1 cellular context compared by ENCODE assay signal in the genomic region with DNA sequence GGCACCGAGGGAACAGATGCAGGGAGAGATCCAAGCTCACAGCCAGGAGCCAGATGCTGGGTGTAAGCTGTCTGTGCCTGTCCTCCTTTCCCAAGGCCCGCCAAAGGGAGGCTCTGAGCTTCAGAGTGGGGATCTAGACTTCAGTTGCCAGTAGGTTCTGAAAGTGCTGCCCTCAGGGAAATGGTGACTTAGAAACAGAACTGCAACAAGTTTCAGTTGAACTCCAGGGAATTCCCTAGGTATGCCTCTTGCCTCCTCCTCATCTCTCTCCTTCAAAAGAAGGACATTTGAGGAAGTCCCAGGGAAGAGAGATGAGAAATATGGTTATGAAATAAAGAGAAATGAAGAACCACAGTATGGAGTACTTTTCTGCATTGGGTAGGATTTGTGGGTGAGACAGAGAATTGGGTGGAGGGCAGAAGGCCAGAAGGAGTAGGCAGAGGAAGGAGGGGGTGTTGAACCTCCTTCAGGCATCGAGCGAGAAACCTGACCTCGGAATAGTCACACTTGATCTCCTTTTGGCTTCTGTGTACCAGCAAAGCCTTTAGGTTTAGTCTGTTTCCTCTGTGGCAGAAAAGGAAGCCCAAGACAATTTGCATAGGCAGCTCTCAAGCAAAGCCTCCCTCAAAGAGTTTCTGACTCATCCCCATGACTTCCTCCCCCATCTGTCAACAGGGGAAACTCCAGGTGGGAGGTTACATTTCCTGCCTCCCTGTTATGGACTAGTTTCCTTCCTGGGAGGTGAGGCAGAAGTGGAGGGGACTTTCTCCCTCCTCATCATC.
TF ChIP-seq lines count a peak whose summit lies in the region.

No MANE protein-coding gene starts in this region.

TF ChIP-seq in WTC11, 78 proteins besides CTCF, POLR2A, EP300 and RAD21 (continued from another document):
- TF ChIP-seq, protein P1, sequence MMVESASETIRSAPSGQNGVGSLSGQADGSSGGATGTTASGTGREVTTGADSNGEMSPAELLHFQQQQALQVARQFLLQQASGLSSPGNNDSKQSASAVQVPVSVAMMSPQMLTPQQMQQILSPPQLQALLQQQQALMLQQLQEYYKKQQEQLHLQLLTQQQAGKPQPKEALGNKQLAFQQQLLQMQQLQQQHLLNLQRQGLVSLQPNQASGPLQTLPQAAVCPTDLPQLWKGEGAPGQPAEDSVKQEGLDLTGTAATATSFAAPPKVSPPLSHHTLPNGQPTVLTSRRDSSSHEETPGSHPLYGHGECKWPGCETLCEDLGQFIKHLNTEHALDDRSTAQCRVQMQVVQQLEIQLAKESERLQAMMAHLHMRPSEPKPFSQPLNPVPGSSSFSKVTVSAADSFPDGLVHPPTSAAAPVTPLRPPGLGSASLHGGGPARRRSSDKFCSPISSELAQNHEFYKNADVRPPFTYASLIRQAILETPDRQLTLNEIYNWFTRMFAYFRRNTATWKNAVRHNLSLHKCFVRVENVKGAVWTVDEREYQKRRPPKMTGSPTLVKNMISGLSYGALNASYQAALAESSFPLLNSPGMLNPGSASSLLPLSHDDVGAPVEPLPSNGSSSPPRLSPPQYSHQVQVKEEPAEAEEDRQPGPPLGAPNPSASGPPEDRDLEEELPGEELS (CRISPR knock-in tag; IDR thresholded peaks at IDR 0.05) = no peak
- TF ChIP-seq TCF7 (CRISPR knock-in tag; IDR thresholded peaks at IDR 0.05; ENCODE audit: low read depth) (no peak), NFYB (CRISPR knock-in tag; conservative IDR thresholded peaks at IDR 0.05; ENCODE audit: low read depth) (no peak), ETV6 (CRISPR knock-in tag; IDR thresholded peaks at IDR 0.05) (peak; percentile 31; the same call in 1 of the 2 replicates), KAT7 (CRISPR knock-in tag; IDR thresholded peaks at IDR 0.05; ENCODE audit: borderline replicate concordance) (no peak; the same call in 1 of the 2 replicates), MXD4 (CRISPR knock-in tag; IDR thresholded peaks at IDR 0.05; ENCODE audit: borderline replicate concordance) (no peak), NFE2L1 (CRISPR knock-in tag; IDR thresholded peaks at IDR 0.05) (no peak), MYBL2 (CRISPR knock-in tag; IDR thresholded peaks at IDR 0.05) (0 out of 2 replicates have a peak, but pooled peaks have one; percentile 13), SP1 (CRISPR knock-in tag; conservative IDR thresholded peaks at IDR 0.05) (no peak), FOXK1 (CRISPR knock-in tag; IDR thresholded peaks at IDR 0.05) (no peak)
- TF ChIP-seq, protein P2, sequence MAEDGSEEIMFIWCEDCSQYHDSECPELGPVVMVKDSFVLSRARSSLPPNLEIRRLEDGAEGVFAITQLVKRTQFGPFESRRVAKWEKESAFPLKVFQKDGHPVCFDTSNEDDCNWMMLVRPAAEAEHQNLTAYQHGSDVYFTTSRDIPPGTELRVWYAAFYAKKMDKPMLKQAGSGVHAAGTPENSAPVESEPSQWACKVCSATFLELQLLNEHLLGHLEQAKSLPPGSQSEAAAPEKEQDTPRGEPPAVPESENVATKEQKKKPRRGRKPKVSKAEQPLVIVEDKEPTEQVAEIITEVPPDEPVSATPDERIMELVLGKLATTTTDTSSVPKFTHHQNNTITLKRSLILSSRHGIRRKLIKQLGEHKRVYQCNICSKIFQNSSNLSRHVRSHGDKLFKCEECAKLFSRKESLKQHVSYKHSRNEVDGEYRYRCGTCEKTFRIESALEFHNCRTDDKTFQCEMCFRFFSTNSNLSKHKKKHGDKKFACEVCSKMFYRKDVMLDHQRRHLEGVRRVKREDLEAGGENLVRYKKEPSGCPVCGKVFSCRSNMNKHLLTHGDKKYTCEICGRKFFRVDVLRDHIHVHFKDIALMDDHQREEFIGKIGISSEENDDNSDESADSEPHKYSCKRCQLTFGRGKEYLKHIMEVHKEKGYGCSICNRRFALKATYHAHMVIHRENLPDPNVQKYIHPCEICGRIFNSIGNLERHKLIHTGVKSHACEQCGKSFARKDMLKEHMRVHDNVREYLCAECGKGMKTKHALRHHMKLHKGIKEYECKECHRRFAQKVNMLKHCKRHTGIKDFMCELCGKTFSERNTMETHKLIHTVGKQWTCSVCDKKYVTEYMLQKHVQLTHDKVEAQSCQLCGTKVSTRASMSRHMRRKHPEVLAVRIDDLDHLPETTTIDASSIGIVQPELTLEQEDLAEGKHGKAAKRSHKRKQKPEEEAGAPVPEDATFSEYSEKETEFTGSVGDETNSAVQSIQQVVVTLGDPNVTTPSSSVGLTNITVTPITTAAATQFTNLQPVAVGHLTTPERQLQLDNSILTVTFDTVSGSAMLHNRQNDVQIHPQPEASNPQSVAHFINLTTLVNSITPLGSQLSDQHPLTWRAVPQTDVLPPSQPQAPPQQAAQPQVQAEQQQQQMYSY (CRISPR knock-in tag; IDR thresholded peaks at IDR 0.05) = no peak
- TF ChIP-seq, protein P3, sequence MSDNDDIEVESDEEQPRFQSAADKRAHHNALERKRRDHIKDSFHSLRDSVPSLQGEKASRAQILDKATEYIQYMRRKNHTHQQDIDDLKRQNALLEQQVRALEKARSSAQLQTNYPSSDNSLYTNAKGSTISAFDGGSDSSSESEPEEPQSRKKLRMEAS (CRISPR knock-in tag; IDR thresholded peaks at IDR 0.05) = 0 out of 2 replicates have a peak, but pooled peaks have one; percentile 1
